Comparison of ENCODE assay signal across 17 cellular contexts in the genomic region with DNA sequence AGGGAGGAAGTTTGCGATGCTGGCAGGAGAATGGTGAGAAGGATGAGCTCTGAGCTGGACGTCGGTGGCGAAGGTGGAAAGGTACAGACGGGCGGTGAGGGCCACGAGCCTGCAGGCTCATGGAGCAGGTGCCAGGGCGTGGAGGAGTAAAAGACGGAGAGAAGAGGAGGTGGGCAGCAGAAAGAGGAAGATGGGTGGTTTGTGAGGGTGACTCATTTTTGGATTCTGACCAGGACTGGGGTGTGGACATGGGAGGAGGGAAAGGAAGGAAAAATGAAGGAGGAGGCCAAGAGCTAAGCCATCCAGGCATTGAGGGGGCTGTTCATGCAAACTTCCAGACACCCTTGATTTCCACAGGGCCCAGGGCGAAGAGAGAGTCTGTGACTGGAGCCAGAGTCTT. TPM values are rescaled to one million over a fixed set of nuclear protein-coding genes. Genes with fewer than 3 reads are reported as not detected.
DNase-seq lines count a peak whose midpoint lies in the region; ATAC-seq, FAIRE-seq and TF ChIP-seq lines count a peak whose summit lies in the region.
"Had no signal": no experiment of that assay in that cellular context is flagged by ENCODE, and none has a peak within 500 bp of the region (broad histone marks: within the 10 kb centered on the region; RNA-seq: fewer than 3 reads in every experiment).

No MANE protein-coding gene starts in this region.

- no peaks in the 10 kb centered on the region for H3K9me3 ChIP-seq in astrocyte (ENCODE audit: insufficient read depth, low read depth, low read length)

- H3K36me3 ChIP-seq in astrocyte (ENCODE audit: insufficient read depth, low read length) = no peaks in the 10 kb centered on the region

- FAIRE-seq in HTR-8/SVneo (lab: Jason Lieb, UNC) (peak; percentile 74), astrocyte (lab: Jason Lieb, UNC) (no peak)
- FAIRE-seq: frontal cortex, GM12878, GM19239 had no signal

- H2AFZ ChIP-seq in astrocyte (ENCODE audit: low read depth, low read length) = no peak overlapping the region
- H2AFZ ChIP-seq: PC-9 had no signal

- peak overlapping the region; percentile 28 for H3K4me2 ChIP-seq in astrocyte (ENCODE audit: low read length)
- H3K4me2 ChIP-seq: PC-9 had no signal

- no peak overlapping the region for H3K4me3 Mint-ChIP-seq in astrocyte (ENCODE audit: unreplicated experiment)
- H3K4me3 Mint-ChIP-seq in natural killer cell treated with Interleukin-12 subunit alpha and Interleukin-12 subunit beta and Interleukin-15 and Interleukin-18, amount 100 ng/mL, for 72 hours = peak overlapping the region; percentile 81

- peaks cover 2% of the 10 kb centered on the region for H3K27me3 ChIP-seq in astrocyte (ENCODE audit: insufficient read depth, low read length)

- no peak overlapping the region for H3K27ac ChIP-seq in astrocyte (ENCODE audit: low read depth, low read length)
- H3K27ac ChIP-seq: PC-9 had no signal

- peaks cover 7% of the 10 kb centered on the region for H4K20me1 ChIP-seq in astrocyte (ENCODE audit: insufficient read depth, low read length)

- no peaks in the 10 kb centered on the region for H3K79me2 ChIP-seq in astrocyte (ENCODE audit: insufficient read depth, low read length)

- no peaks in the 10 kb centered on the region for H3K9me3 Mint-ChIP-seq in astrocyte (ENCODE audit: unreplicated experiment)
- no peaks in the 10 kb centered on the region for H3K9me3 Mint-ChIP-seq in natural killer cell treated with Interleukin-12 subunit alpha and Interleukin-12 subunit beta and Interleukin-15 and Interleukin-18, amount 100 ng/mL, for 72 hours

- peaks cover 28% of the 10 kb centered on the region for H3K4me1 ChIP-seq in astrocyte (ENCODE audit: insufficient read depth, low read length)

- DNase-seq in CD1c-positive myeloid dendritic cell (ENCODE audit: extremely low spot score) (peak; percentile 46), HTR-8/SVneo (ENCODE audit: insufficient read length, low spot score) (no peak), astrocyte (ENCODE audit: low read depth) (peak; percentile 48), NCI-H2171 (lab: John Stamatoyannopoulos, UW) (no peak), middle frontal gyrus (ENCODE audit: extremely low spot score, low spot score) (no peak)
- DNase-seq in natural killer cell treated with Interleukin-12 subunit alpha and Interleukin-12 subunit beta and Interleukin-15 and Interleukin-18, amount 100 ng/mL, for 72 hours (ENCODE audit: low spot score) = no peak
- no peak for DNase-seq in activated effector memory CD4-positive, alpha-beta T cell treated with anti-CD3 and anti-CD28 coated beads, Interleukin-2, amount 50 U/mL, for 16 hours
- no peak for DNase-seq in effector CD8-positive, alpha-beta T cell (lab: John Stamatoyannopoulos, UW)
- DNase-seq: activated T-cell treated with anti-CD3 and anti-CD28 coated beads, Interleukin-2, amount 50 U/mL, for 48 hours; GOT3; NCI-H2107; PC-9; stimulated activated CD4-positive, alpha-beta T cell treated with anti-CD3 and anti-CD28 coated beads, Interleukin-12 subunit alpha, Interleukin-12 subunit beta, amount 100 ng/mL, for 4 hours had no signal

- no peak for TF ChIP-seq CTCF in astrocyte (IDR thresholded peaks at IDR 0.05; ENCODE audit: insufficient read depth, low read depth, low read length)

- peaks cover 11% of the 10 kb centered on the region for H3K36me3 Mint-ChIP-seq in astrocyte (ENCODE audit: low read depth, unreplicated experiment)
- H3K36me3 Mint-ChIP-seq in natural killer cell treated with Interleukin-12 subunit alpha and Interleukin-12 subunit beta and Interleukin-15 and Interleukin-18, amount 100 ng/mL, for 72 hours = peaks cover 14% of the 10 kb centered on the region

- peaks cover 6% of the 10 kb centered on the region for H3K4me1 Mint-ChIP-seq in astrocyte (ENCODE audit: low read depth, unreplicated experiment)
- peaks cover 35 to 40% of the 10 kb centered on the region in 2 donors for H3K4me1 Mint-ChIP-seq in natural killer cell treated with Interleukin-12 subunit alpha and Interleukin-12 subunit beta and Interleukin-15 and Interleukin-18, amount 100 ng/mL, for 72 hours (ENCODE audit: low read depth in 2 of 2)

- no peak overlapping the region for H3K4me3 ChIP-seq in astrocyte (ENCODE audit: insufficient read depth, low read depth, low read length)
- H3K4me3 ChIP-seq: GM12878, PC-9 had no signal

- H3K27ac Mint-ChIP-seq in astrocyte (ENCODE audit: unreplicated experiment) = no peak overlapping the region
- peak overlapping the region; percentile 74 to 89 for H3K27ac Mint-ChIP-seq in natural killer cell treated with Interleukin-12 subunit alpha and Interleukin-12 subunit beta and Interleukin-15 and Interleukin-18, amount 100 ng/mL, for 72 hours

- H3K27me3 Mint-ChIP-seq in astrocyte (ENCODE audit: low read depth, unreplicated experiment) = peaks cover 7% of the 10 kb centered on the region
- H3K27me3 Mint-ChIP-seq in natural killer cell treated with Interleukin-12 subunit alpha and Interleukin-12 subunit beta and Interleukin-15 and Interleukin-18, amount 100 ng/mL, for 72 hours = no peaks in the 10 kb centered on the region

- ATAC-seq in natural killer cell treated with Interleukin-12 subunit alpha and Interleukin-12 subunit beta and Interleukin-15 and Interleukin-18, amount 100 ng/mL, for 72 hours = no peak
- ATAC-seq: GM12878 had no signal

- peak overlapping the region; percentile 2 for H3K9ac ChIP-seq in astrocyte (ENCODE audit: low read length)

RNA-seq across cellular contexts. Expression of gene ZDHHC24, which starts 3.5 kb away (rescaled TPM):
- 13.5 and 15.6 TPM in 2 replicates for total RNA-seq in astrocyte
- 10 to 100 TPM; 15.9 to 19.5 TPM for total RNA-seq in natural killer cell treated with Interleukin-12 subunit alpha and Interleukin-12 subunit beta and Interleukin-15 and Interleukin-18, amount 100 ng/mL, for 72 hours

RNA-seq across cellular contexts. Expression of gene ACTN3, which starts 4.3 kb away (rescaled TPM):
- total RNA-seq in astrocyte = not detected in 2 replicates
- under 1 TPM; 0.12 to 0.73 TPM for total RNA-seq in natural killer cell treated with Interleukin-12 subunit alpha and Interleukin-12 subunit beta and Interleukin-15 and Interleukin-18, amount 100 ng/mL, for 72 hours
- total RNA-seq: frontal cortex, kidney epithelial cell, PC-9 had no signal

RNA-seq across cellular contexts. Expression of gene CTSF, which starts 26.0 kb away (rescaled TPM):
- total RNA-seq in astrocyte = 1.5 and 4.0 TPM in 2 replicates
- 1 to 10 TPM; 2.7 to 3.8 TPM for total RNA-seq in natural killer cell treated with Interleukin-12 subunit alpha and Interleukin-12 subunit beta and Interleukin-15 and Interleukin-18, amount 100 ng/mL, for 72 hours

RNA-seq across cellular contexts. Expression of gene BBS1, which starts 31.9 kb away (rescaled TPM):
- total RNA-seq in astrocyte = 18.8 and 20.3 TPM in 2 replicates
- total RNA-seq in natural killer cell treated with Interleukin-12 subunit alpha and Interleukin-12 subunit beta and Interleukin-15 and Interleukin-18, amount 100 ng/mL, for 72 hours = 10 to 100 TPM; 20.5 to 21.7 TPM

RNA-seq across cellular contexts. Expression of gene CCDC87, which starts 50.5 kb away (rescaled TPM):
- 0.31 and 0.34 TPM in 2 replicates for total RNA-seq in astrocyte
- not detected for total RNA-seq in natural killer cell treated with Interleukin-12 subunit alpha and Interleukin-12 subunit beta and Interleukin-15 and Interleukin-18, amount 100 ng/mL, for 72 hours

Comparison
In these comparisons a context has a peak if more than half of its experiments do, and no peak if none do; other contexts are left out.
1. DNase-seq: peak in CD1c-positive myeloid dendritic cell (single experiment) and astrocyte (single experiment); none in HTR-8/SVneo (single experiment), natural killer cell treated with Interleukin-12 subunit alpha and Interleukin-12 subunit beta and Interleukin-15 and Interleukin-18, amount 100 ng/mL, for 72 hours (single experiment), NCI-H2171 (single experiment), middle frontal gyrus (single experiment), activated effector memory CD4-positive, alpha-beta T cell treated with anti-CD3 and anti-CD28 coated beads, Interleukin-2, amount 50 U/mL, for 16 hours (single experiment) and effector CD8-positive, alpha-beta T cell (single experiment).